2 cellular contexts compared by ENCODE assay signal in the genomic region with DNA sequence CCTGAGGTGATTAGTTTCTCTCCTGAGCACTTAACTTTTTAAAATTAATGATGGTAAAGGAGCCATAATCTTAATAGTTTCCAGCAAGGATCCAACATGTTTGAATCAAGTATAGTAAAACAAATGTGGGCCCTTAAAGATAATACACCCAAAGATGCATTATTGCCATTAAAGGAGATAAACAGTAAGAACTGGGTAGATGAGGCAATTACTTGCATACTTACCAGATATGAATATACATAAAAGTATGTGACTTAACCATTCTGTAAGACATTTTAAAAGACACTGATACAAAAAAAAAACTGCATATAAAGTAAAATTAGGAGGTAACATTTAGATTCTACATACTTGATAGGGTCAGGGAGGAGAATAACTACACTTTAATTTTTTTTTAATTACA.
A peak's percentile ranks its signal among the peaks of the same experiment; 100 is the strongest.
TF ChIP-seq lines count a peak whose summit lies in the region.

No MANE protein-coding gene starts in this region.

TF ChIP-seq in IMR-90, 13 proteins besides CTCF, POLR2A, EP300 and RAD21:
- TF ChIP-seq ELK1 (IDR thresholded peaks at IDR 0.05; ENCODE audit: borderline replicate concordance, low read depth, low read length) = no peak
- TF ChIP-seq, protein P1, sequence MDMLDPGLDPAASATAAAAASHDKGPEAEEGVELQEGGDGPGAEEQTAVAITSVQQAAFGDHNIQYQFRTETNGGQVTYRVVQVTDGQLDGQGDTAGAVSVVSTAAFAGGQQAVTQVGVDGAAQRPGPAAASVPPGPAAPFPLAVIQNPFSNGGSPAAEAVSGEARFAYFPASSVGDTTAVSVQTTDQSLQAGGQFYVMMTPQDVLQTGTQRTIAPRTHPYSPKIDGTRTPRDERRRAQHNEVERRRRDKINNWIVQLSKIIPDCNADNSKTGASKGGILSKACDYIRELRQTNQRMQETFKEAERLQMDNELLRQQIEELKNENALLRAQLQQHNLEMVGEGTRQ (IDR thresholded peaks at IDR 0.05; ENCODE audit: low read depth, low read length) = no peak
- no peak for TF ChIP-seq BHLHE40 (IDR thresholded peaks at IDR 0.05; ENCODE audit: low read depth, low read length)
- TF ChIP-seq CEBPB (IDR thresholded peaks at IDR 0.05; ENCODE audit: low read depth, low read length) = peak; percentile 87
- no peak for TF ChIP-seq NFE2L2 (IDR thresholded peaks at IDR 0.05; ENCODE audit: low read depth, low read length)

TF ChIP-seq in H1, 55 proteins besides CTCF, POLR2A, EP300 and RAD21:
- TF ChIP-seq BCL11A (IDR thresholded peaks at IDR 0.05; ENCODE audit: low read depth in 2 of 2, low read length in 2 of 2) (no peak), NRF1 (IDR thresholded peaks at IDR 0.05; ENCODE audit: low read depth, low read length) (no peak), RXRA (IDR thresholded peaks at IDR 0.05; ENCODE audit: insufficient read depth, low read depth, low read length) (no peak), CBX5 (IDR thresholded peaks at IDR 0.05; ENCODE audit: low read depth, low read length) (no peak), CHD1 (IDR thresholded peaks at IDR 0.05; ENCODE audit: low read depth, low read length) (no peak), YY1 (IDR thresholded peaks at IDR 0.05; ENCODE audit: low read depth, low read length) (no peak), JUN (IDR thresholded peaks at IDR 0.05; ENCODE audit: low read depth, low read length) (no peak), CHD7 (IDR thresholded peaks at IDR 0.05; ENCODE audit: insufficient replicate concordance, low read length) (no peak), KDM4A (IDR thresholded peaks at IDR 0.05; ENCODE audit: low read depth, low read length, severe bottlenecking) (no peak)
